In the genomic region with DNA sequence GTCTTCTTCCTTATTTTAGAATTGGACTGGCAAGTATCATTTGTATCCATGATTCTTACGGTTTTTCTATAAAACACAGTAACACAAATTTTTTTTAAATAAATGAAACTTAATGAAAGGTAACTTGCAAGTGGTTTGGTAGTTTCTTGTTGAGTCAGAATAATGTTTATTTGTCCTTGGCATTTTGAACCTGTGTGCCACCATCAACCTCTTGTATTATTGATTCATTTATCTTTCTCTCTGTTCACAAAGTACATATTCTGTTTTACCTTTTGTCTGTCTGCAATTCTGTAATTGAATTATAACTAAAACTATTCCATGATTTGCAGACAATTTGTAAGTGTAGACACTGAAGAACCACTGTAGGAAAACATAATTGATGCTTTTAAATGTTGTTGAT, we compare ENCODE assay signal across 24 cellular contexts. TPM values are rescaled to one million over a fixed set of nuclear protein-coding genes. Genes with fewer than 3 reads are reported as not detected.
"Had no signal": no experiment of that assay in that cellular context is flagged by ENCODE, and none has a peak within 500 bp of the region (broad histone marks: within the 10 kb centered on the region; RNA-seq: fewer than 3 reads in every experiment).

No MANE protein-coding gene starts in this region.

- H3K4me3 ChIP-seq: esophagus squamous epithelium, mucosa of descending colon, neural progenitor cell, psoas muscle, skin epidermis, spleen, thoracic aorta, tibial nerve, upper lobe of left lung had no signal

- H3K27me3 ChIP-seq: esophagus squamous epithelium, neural progenitor cell, spleen, tibial nerve, upper lobe of left lung had no signal

- H3K36me3 Mint-ChIP-seq: immature natural killer cell; mesothelial cell of epicardium; naive B cell; neural progenitor cell; stimulated activated memory B cell treated with anti-CD40 and anti-IgM and Interleukin-4, amounts not matched to agents 10 μg/mL and 1 μg/mL and 100 μg/mL, for 72 hours had no signal

- H3K27me3 Mint-ChIP-seq: naive B cell; stimulated activated memory B cell treated with anti-CD40 and anti-IgM and Interleukin-4, amounts not matched to agents 10 μg/mL and 1 μg/mL and 100 μg/mL, for 72 hours; stimulated activated naive CD8-positive, alpha-beta T cell treated with anti-CD3 and anti-CD28 coated beads, Interleukin-15, Interleukin-2, amounts not matched to agents 100 ng/mL and 50 ng/mL, for 24 hours had no signal

- H3K4me2 ChIP-seq: neural progenitor cell had no signal

- H3K27ac Mint-ChIP-seq: endodermal cell; immature natural killer cell; mesothelial cell of epicardium; naive B cell; nephron; neural progenitor cell; stimulated activated memory B cell treated with anti-CD40 and anti-IgM and Interleukin-4, amounts not matched to agents 10 μg/mL and 1 μg/mL and 100 μg/mL, for 72 hours; stimulated activated naive CD8-positive, alpha-beta T cell treated with anti-CD3 and anti-CD28 coated beads, Interleukin-15, Interleukin-2, amounts not matched to agents 100 ng/mL and 50 ng/mL, for 24 hours had no signal

- DNase-seq: cerebellar nuclear complex; cortex of kidney; endodermal cell; esophagus squamous epithelium; foreskin melanocyte; glutamatergic neuron; hypothalamus; immature natural killer cell; mesenchymal stem cell; mucosa of descending colon; naive B cell; psoas muscle; right cardiac atrium; spleen; stimulated activated CD4-positive, alpha-beta T cell treated with anti-CD3 and anti-CD28 coated beads, Interleukin-4, amount 100 ng/mL, for 4 hours; upper lobe of left lung had no signal

- H3K36me3 ChIP-seq: esophagus squamous epithelium, neural progenitor cell, spleen, thoracic aorta, upper lobe of left lung had no signal

- H3K4me3 Mint-ChIP-seq: endodermal cell; immature natural killer cell; mesothelial cell of epicardium; naive B cell; nephron; neural progenitor cell; stimulated activated memory B cell treated with anti-CD40 and anti-IgM and Interleukin-4, amounts not matched to agents 10 μg/mL and 1 μg/mL and 100 μg/mL, for 72 hours; stimulated activated naive CD8-positive, alpha-beta T cell treated with anti-CD3 and anti-CD28 coated beads, Interleukin-15, Interleukin-2, amounts not matched to agents 100 ng/mL and 50 ng/mL, for 24 hours had no signal

- ATAC-seq: mucosa of descending colon; psoas muscle; right cardiac atrium; stimulated activated memory B cell treated with anti-CD40 and anti-IgM and Interleukin-4, amounts not matched to agents 10 μg/mL and 1 μg/mL and 100 μg/mL, for 72 hours had no signal

- H3K4me1 ChIP-seq: neural progenitor cell, psoas muscle, spleen, tibial nerve, upper lobe of left lung had no signal

- H3K4me1 Mint-ChIP-seq: immature natural killer cell; naive B cell; nephron; stimulated activated memory B cell treated with anti-CD40 and anti-IgM and Interleukin-4, amounts not matched to agents 10 μg/mL and 1 μg/mL and 100 μg/mL, for 72 hours had no signal

- H3K9ac ChIP-seq: neural progenitor cell had no signal

- H3K9me3 Mint-ChIP-seq: endodermal cell; mesothelial cell of epicardium; naive B cell; nephron; neural progenitor cell; stimulated activated memory B cell treated with anti-CD40 and anti-IgM and Interleukin-4, amounts not matched to agents 10 μg/mL and 1 μg/mL and 100 μg/mL, for 72 hours; stimulated activated naive CD8-positive, alpha-beta T cell treated with anti-CD3 and anti-CD28 coated beads, Interleukin-15, Interleukin-2, amounts not matched to agents 100 ng/mL and 50 ng/mL, for 24 hours had no signal

- H3K27ac ChIP-seq: esophagus squamous epithelium, neural progenitor cell, psoas muscle, skin epidermis, spleen, thoracic aorta, tibial nerve, upper lobe of left lung had no signal

- H3K9me3 ChIP-seq: esophagus squamous epithelium, mucosa of descending colon, psoas muscle, spleen, thoracic aorta, tibial nerve, upper lobe of left lung had no signal

- H2AFZ ChIP-seq: neural progenitor cell had no signal

RNA-seq across cellular contexts. Expression of gene MIPOL1, which starts 54.7 kb away (rescaled TPM):
- polyA plus RNA-seq: immature natural killer cell had no signal
